ENCODE assay signal across 1 cellular context in genomic region chr14:100850841-100851585, GRCh38.
A peak's percentile ranks its signal among the peaks of the same experiment; 100 is the strongest.
TF ChIP-seq lines count a peak whose summit lies in the region.

No MANE protein-coding gene starts in this region.

TF ChIP-seq in HepG2, 621 proteins besides CTCF, POLR2A, EP300 and RAD21 (continues in another document):
- TF ChIP-seq FOXA3 (CRISPR knock-in tag; IDR thresholded peaks at IDR 0.05) (peak; percentile 17; the same call in 1 of the 2 replicates), ZNF260 (CRISPR knock-in tag; IDR thresholded peaks at IDR 0.05; ENCODE audit: borderline replicate concordance, low read depth) (no peak), FUBP1 (CRISPR knock-in tag; IDR thresholded peaks at IDR 0.05; ENCODE audit: borderline replicate concordance) (no peak), IRF2 (CRISPR knock-in tag; IDR thresholded peaks at IDR 0.05) (0 out of 2 replicates have a peak, but pooled peaks have one; percentile 47), SOX5 (CRISPR knock-in tag; IDR thresholded peaks at IDR 0.05; ENCODE audit: borderline replicate concordance) (no peak; the same call in 1 of the 2 replicates), HIC2 (CRISPR knock-in tag; IDR thresholded peaks at IDR 0.05; ENCODE audit: low read depth) (peak; percentile 80), EED (CRISPR knock-in tag; IDR thresholded peaks at IDR 0.05) (no peak), YEATS2 (CRISPR knock-in tag; IDR thresholded peaks at IDR 0.05; ENCODE audit: borderline replicate concordance) (0 out of 2 replicates have a peak, but pooled peaks have one; percentile 24), ZSCAN31 (CRISPR knock-in tag; IDR thresholded peaks at IDR 0.05; ENCODE audit: low read depth) (0 out of 2 replicates have a peak, but pooled peaks have one; percentile 51), MED1 (CRISPR knock-in tag; IDR thresholded peaks at IDR 0.05) (peak; percentile 47; the same call in 1 of the 2 replicates), ZBTB14 (CRISPR knock-in tag; IDR thresholded peaks at IDR 0.05) (no peak), ZNF512B (CRISPR knock-in tag; IDR thresholded peaks at IDR 0.05; ENCODE audit: borderline replicate concordance) (peak; percentile 81; the same call in 1 of the 2 replicates), MAZ (IDR thresholded peaks at IDR 0.05; ENCODE audit: borderline replicate concordance, low read depth, low read length) (no peak), MAZ (CRISPR knock-in tag; IDR thresholded peaks at IDR 0.05; ENCODE audit: low read depth) (no peak), ZNF891 (CRISPR knock-in tag; IDR thresholded peaks at IDR 0.05) (no peak), ZBTB20 (CRISPR knock-in tag; IDR thresholded peaks at IDR 0.05; ENCODE audit: borderline replicate concordance, low read depth) (peak; percentile 30; the same call in 1 of the 2 replicates), AKAP8 (CRISPR knock-in tag; IDR thresholded peaks at IDR 0.05) (no peak), ZNF773 (CRISPR knock-in tag; IDR thresholded peaks at IDR 0.05; ENCODE audit: borderline replicate concordance) (no peak), NR3C1 (CRISPR knock-in tag; IDR thresholded peaks at IDR 0.05) (no peak), XRCC5 (optimal IDR thresholded peaks at IDR 0.05; ENCODE audit: low read length) (peak; percentile 47), ZMYM3 (CRISPR knock-in tag; IDR thresholded peaks at IDR 0.05) (peak; percentile 55; the same call in 1 of the 2 replicates), ZNF580 (CRISPR knock-in tag; IDR thresholded peaks at IDR 0.05; ENCODE audit: borderline replicate concordance, low read depth) (peak; percentile 78), TFDP2 (CRISPR knock-in tag; IDR thresholded peaks at IDR 0.05) (no peak), HDAC6 (IDR thresholded peaks at IDR 0.05; ENCODE audit: low read depth, low read length) (no peak), ATF7 (IDR thresholded peaks at IDR 0.05) (no peak), ATF7 (CRISPR knock-in tag; IDR thresholded peaks at IDR 0.05) (no peak), HNF4A (CRISPR knock-in tag; IDR thresholded peaks at IDR 0.05) (peak; percentile 18; the same call in 1 of the 2 replicates), RXRA (CRISPR knock-in tag; IDR thresholded peaks at IDR 0.05) (0 out of 2 replicates have a peak, but pooled peaks have one; percentile 36), SMAD1 (CRISPR knock-in tag; IDR thresholded peaks at IDR 0.05; ENCODE audit: borderline replicate concordance, low read depth) (peak; percentile 25; the same call in 1 of the 2 replicates), ZBTB2 (CRISPR knock-in tag; IDR thresholded peaks at IDR 0.05; ENCODE audit: low read depth) (no peak), ZNF768 (CRISPR knock-in tag; IDR thresholded peaks at IDR 0.05) (peak; percentile 62; the same call in 1 of the 2 replicates)
- TF ChIP-seq, protein P1, sequence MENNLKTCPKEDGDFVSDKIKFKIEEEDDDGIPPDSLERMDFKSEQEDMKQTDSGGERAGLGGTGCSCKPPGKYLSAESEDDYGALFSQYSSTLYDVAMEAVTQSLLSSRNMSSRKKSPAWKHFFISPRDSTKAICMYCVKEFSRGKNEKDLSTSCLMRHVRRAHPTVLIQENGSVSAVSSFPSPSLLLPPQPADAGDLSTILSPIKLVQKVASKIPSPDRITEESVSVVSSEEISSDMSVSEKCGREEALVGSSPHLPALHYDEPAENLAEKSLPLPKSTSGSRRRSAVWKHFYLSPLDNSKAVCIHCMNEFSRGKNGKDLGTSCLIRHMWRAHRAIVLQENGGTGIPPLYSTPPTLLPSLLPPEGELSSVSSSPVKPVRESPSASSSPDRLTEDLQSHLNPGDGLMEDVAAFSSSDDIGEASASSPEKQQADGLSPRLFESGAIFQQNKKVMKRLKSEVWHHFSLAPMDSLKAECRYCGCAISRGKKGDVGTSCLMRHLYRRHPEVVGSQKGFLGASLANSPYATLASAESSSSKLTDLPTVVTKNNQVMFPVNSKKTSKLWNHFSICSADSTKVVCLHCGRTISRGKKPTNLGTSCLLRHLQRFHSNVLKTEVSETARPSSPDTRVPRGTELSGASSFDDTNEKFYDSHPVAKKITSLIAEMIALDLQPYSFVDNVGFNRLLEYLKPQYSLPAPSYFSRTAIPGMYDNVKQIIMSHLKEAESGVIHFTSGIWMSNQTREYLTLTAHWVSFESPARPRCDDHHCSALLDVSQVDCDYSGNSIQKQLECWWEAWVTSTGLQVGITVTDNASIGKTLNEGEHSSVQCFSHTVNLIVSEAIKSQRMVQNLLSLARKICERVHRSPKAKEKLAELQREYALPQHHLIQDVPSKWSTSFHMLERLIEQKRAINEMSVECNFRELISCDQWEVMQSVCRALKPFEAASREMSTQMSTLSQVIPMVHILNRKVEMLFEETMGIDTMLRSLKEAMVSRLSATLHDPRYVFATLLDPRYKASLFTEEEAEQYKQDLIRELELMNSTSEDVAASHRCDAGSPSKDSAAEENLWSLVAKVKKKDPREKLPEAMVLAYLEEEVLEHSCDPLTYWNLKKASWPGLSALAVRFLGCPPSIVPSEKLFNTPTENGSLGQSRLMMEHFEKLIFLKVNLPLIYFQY (CRISPR knock-in tag; IDR thresholded peaks at IDR 0.05; ENCODE audit: borderline replicate concordance) = no peak
- TF ChIP-seq, protein P2, sequence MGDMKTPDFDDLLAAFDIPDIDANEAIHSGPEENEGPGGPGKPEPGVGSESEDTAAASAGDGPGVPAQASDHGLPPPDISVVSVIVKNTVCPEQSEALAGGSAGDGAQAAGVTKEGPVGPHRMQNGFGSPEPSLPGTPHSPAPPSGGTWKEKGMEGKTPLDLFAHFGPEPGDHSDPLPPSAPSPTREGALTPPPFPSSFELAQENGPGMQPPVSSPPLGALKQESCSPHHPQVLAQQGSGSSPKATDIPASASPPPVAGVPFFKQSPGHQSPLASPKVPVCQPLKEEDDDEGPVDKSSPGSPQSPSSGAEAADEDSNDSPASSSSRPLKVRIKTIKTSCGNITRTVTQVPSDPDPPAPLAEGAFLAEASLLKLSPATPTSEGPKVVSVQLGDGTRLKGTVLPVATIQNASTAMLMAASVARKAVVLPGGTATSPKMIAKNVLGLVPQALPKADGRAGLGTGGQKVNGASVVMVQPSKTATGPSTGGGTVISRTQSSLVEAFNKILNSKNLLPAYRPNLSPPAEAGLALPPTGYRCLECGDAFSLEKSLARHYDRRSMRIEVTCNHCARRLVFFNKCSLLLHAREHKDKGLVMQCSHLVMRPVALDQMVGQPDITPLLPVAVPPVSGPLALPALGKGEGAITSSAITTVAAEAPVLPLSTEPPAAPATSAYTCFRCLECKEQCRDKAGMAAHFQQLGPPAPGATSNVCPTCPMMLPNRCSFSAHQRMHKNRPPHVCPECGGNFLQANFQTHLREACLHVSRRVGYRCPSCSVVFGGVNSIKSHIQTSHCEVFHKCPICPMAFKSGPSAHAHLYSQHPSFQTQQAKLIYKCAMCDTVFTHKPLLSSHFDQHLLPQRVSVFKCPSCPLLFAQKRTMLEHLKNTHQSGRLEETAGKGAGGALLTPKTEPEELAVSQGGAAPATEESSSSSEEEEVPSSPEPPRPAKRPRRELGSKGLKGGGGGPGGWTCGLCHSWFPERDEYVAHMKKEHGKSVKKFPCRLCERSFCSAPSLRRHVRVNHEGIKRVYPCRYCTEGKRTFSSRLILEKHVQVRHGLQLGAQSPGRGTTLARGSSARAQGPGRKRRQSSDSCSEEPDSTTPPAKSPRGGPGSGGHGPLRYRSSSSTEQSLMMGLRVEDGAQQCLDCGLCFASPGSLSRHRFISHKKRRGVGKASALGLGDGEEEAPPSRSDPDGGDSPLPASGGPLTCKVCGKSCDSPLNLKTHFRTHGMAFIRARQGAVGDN (CRISPR knock-in tag; IDR thresholded peaks at IDR 0.05) = peak; percentile 76
- TF ChIP-seq, protein P3, sequence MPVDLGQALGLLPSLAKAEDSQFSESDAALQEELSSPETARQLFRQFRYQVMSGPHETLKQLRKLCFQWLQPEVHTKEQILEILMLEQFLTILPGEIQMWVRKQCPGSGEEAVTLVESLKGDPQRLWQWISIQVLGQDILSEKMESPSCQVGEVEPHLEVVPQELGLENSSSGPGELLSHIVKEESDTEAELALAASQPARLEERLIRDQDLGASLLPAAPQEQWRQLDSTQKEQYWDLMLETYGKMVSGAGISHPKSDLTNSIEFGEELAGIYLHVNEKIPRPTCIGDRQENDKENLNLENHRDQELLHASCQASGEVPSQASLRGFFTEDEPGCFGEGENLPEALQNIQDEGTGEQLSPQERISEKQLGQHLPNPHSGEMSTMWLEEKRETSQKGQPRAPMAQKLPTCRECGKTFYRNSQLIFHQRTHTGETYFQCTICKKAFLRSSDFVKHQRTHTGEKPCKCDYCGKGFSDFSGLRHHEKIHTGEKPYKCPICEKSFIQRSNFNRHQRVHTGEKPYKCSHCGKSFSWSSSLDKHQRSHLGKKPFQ (CRISPR knock-in tag; IDR thresholded peaks at IDR 0.05; ENCODE audit: insufficient replicate concordance) = no peak
